15 cellular contexts compared by ENCODE assay signal in genomic region chr12:56626691-56627090, GRCh38. TPM values are rescaled to one million over a fixed set of nuclear protein-coding genes. Genes with fewer than 3 reads are reported as not detected.
DNase-seq lines count a peak whose midpoint lies in the region; ATAC-seq and TF ChIP-seq lines count a peak whose summit lies in the region.
"Had no signal": no experiment of that assay in that cellular context is flagged by ENCODE, and none has a peak within 500 bp of the region (broad histone marks: within the 10 kb centered on the region; RNA-seq: fewer than 3 reads in every experiment).

No MANE protein-coding gene starts in this region.

- H3K9me3 Mint-ChIP-seq in immature natural killer cell: no peaks in the 10 kb centered on the region

- DNase-seq in DND-41: no peak
- no peak for DNase-seq in T-helper 17 cell
- DNase-seq in immature natural killer cell: no peak
- no peak for DNase-seq in stimulated activated CD4-positive, alpha-beta T cell treated with anti-CD3 and anti-CD28 coated beads, Interleukin-4, amount 100 ng/mL, for 1 hour
- no peak for DNase-seq in NCI-H146 (lab: John Stamatoyannopoulos, UW)
- DNase-seq: activated CD8-positive, alpha-beta memory T cell treated with anti-CD3 and anti-CD28 coated beads, Interleukin-2, amount 50 U/mL, for 48 hours; Karpas-422; NCI-H187 treated with DMSO at 0.1 percent for 48 hours; NCI-H510A treated with DMSO at 0.1 percent for 48 hours; PC-9 had no signal

- no peak overlapping the region for H2AFZ ChIP-seq in DND-41 (ENCODE audit: low read depth, low read length)
- H2AFZ ChIP-seq: PC-9 had no signal

- peak overlapping the region; percentile 98 for H3K27ac Mint-ChIP-seq in T-helper 17 cell
- peak overlapping the region; percentile 47 to 87 (median 74) for H3K27ac Mint-ChIP-seq in immature natural killer cell

- no peaks in the 10 kb centered on the region for H3K27me3 Mint-ChIP-seq in T-helper 17 cell
- peaks cover 8 to 20% (median 17%) of the 10 kb centered on the region in 3 donors for H3K27me3 Mint-ChIP-seq in immature natural killer cell (ENCODE audit: low read depth in 3 of 3)

- ATAC-seq in DND-41 (ENCODE audit: insufficient read depth, low read depth): no peak
- no peak for ATAC-seq in T-helper 17 cell
- no peak for ATAC-seq in HG03354 (IDR thresholded peaks at IDR 0.05; ENCODE audit: poor library complexity, severe bottlenecking, unreplicated experiment)
- no peak for ATAC-seq in GM19351 (IDR thresholded peaks at IDR 0.05; ENCODE audit: unreplicated experiment)

- H3K27me3 ChIP-seq in BLaER1 (no peaks in the 10 kb centered on the region), DND-41 (ENCODE audit: insufficient read depth, low read length, poor library complexity) (no peaks in the 10 kb centered on the region)

- TF ChIP-seq CTCF in DND-41 (IDR thresholded peaks at IDR 0.05; ENCODE audit: borderline replicate concordance, extremely low read depth, low read length, poor library complexity, severe bottlenecking): no peak

- no peak overlapping the region for H3K4me3 ChIP-seq in BLaER1
- no peak overlapping the region for H3K4me3 ChIP-seq in DND-41 (ENCODE audit: low read depth in 1 of 2, low read length in 2 of 2)
- H3K4me3 ChIP-seq: PC-9, SK-N-MC had no signal

- H3K4me3 Mint-ChIP-seq in T-helper 17 cell (no peak overlapping the region), immature natural killer cell (peak overlapping the region in 1 of 5 donors; percentile 10)

- H3K4me1 Mint-ChIP-seq in T-helper 17 cell (peaks cover 45% of the 10 kb centered on the region), immature natural killer cell (peaks cover 62 to 80% of the 10 kb centered on the region in 2 donors)

- H3K36me3 ChIP-seq in BLaER1: peaks cover 56% of the 10 kb centered on the region
- peaks cover 34% of the 10 kb centered on the region for H3K36me3 ChIP-seq in DND-41 (ENCODE audit: insufficient read depth, low read length)

- H3K9ac ChIP-seq in BLaER1 (peak overlapping the region; percentile 43; the same call in 1 of the 2 replicates), DND-41 (ENCODE audit: low read depth, low read length) (no peak overlapping the region)

- H3K27ac ChIP-seq in BLaER1 (no peak overlapping the region), DND-41 (ENCODE audit: low read length) (0 out of 2 replicates have a peak overlapping the region, but pooled peaks have one; percentile 10)
- H3K27ac ChIP-seq: HL-60, PC-9, SK-N-MC had no signal

- H3K4me2 ChIP-seq in BLaER1 (peak overlapping the region; percentile 83), DND-41 (ENCODE audit: insufficient read depth, low read length) (0 out of 2 replicates have a peak overlapping the region, but pooled peaks have one; percentile 15)
- H3K4me2 ChIP-seq: PC-9 had no signal

- H3K9me3 ChIP-seq in BLaER1 (no peaks in the 10 kb centered on the region), DND-41 (ENCODE audit: insufficient read depth, low read length, severe bottlenecking) (no peaks in the 10 kb centered on the region), T-helper 17 cell (ENCODE audit: control insufficient read depth, low read length, poor library complexity, severe bottlenecking) (no peaks in the 10 kb centered on the region)

- peaks cover 92% of the 10 kb centered on the region for H4K20me1 ChIP-seq in BLaER1
- H4K20me1 ChIP-seq in DND-41 (ENCODE audit: insufficient read depth, low read length): peaks cover 27% of the 10 kb centered on the region; the same call in 1 of the 2 replicates

- H3K4me1 ChIP-seq in BLaER1 (peaks cover 60% of the 10 kb centered on the region), DND-41 (ENCODE audit: insufficient read depth, low read length) (peaks cover 31% of the 10 kb centered on the region)

- H3K36me3 Mint-ChIP-seq in T-helper 17 cell (ENCODE audit: low read depth): peaks cover 7% of the 10 kb centered on the region
- peaks cover 3 to 12% (median 4%) of the 10 kb centered on the region in 3 donors for H3K36me3 Mint-ChIP-seq in immature natural killer cell

- peaks cover 90% of the 10 kb centered on the region for H3K79me2 ChIP-seq in DND-41 (ENCODE audit: insufficient read depth, low read length)

RNA-seq across cellular contexts. Expression of gene BAZ2A, which starts 3.4 kb away (rescaled TPM):
- total RNA-seq in T-helper 17 cell: 100 to 1,000 TPM; 203 to 214 TPM
- polyA plus RNA-seq in immature natural killer cell: 10 to 100 TPM in 2 of 3 donors, 1 to 10 TPM in 1; 6.5 to 37.5 (median 11.9) TPM

RNA-seq across cellular contexts. Expression of gene ATP5F1B, which starts 19.1 kb away (rescaled TPM):
- total RNA-seq in T-helper 17 cell: 100 to 1,000 TPM; 297 to 299 TPM
- 1,000 to 10,000 TPM in 1 of 3 donors, 100 to 1,000 TPM in 2; 795 to 1,475 (median 867) TPM for polyA plus RNA-seq in immature natural killer cell
